20 cellular contexts compared by ENCODE assay signal in the genomic region with DNA sequence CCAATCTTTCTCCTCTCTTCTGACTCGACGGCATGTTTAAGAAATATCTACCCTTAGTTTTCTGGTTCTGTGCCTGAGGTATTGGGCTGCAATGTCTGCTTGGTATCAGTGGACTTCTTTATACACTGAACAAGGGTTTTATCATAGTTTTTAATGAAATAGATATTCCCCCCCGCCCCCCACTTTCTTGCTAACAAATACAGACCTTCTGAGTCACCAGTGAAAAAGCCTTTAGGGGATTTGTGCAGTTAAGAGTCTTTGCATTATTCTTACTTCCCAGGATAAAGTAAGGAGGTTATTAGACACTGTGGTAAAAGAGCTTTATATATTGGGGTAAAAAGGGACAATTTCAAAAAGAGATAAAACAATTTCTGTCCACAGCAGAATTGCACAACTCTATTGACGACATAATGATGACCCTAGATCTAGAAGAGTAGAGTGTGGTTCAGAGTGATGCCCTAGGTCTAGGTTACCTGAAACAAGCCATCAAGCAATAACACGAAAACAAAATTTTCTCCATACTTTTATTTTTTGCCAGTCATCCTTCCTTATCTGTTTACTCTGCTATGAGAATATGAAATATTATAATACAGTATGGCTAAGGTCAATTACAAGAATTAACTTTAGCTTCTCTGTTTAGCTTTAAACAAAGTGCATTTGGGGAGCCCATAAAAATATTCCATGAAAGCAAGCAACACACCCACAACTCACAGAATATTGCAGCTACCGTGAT.
DNase-seq lines count a peak whose midpoint lies in the region; ATAC-seq, FAIRE-seq and TF ChIP-seq lines count a peak whose summit lies in the region.
"Had no signal": no experiment of that assay in that cellular context is flagged by ENCODE, and none has a peak within 500 bp of the region (broad histone marks: within the 10 kb centered on the region; RNA-seq: fewer than 3 reads in every experiment).

No MANE protein-coding gene starts in this region.

- H3K36me3 Mint-ChIP-seq in HFFc6 (ENCODE audit: low read depth) (no peaks in the 10 kb centered on the region), mesothelial cell of epicardium (no peaks in the 10 kb centered on the region)
- no peaks in the 10 kb centered on the region for H3K36me3 Mint-ChIP-seq in natural killer cell treated with Interleukin-12 subunit alpha and Interleukin-12 subunit beta and Interleukin-15 and Interleukin-18, amount 100 ng/mL, for 72 hours
- H3K36me3 Mint-ChIP-seq: CD4-positive, alpha-beta memory T cell had no signal

- H3K9me3 Mint-ChIP-seq in HFFc6 (no peaks in the 10 kb centered on the region), mesothelial cell of epicardium (peaks cover 3% of the 10 kb centered on the region)
- H3K9me3 Mint-ChIP-seq in natural killer cell treated with Interleukin-12 subunit alpha and Interleukin-12 subunit beta and Interleukin-15 and Interleukin-18, amount 100 ng/mL, for 72 hours: no peaks in the 10 kb centered on the region
- H3K9me3 Mint-ChIP-seq: CD4-positive, alpha-beta memory T cell had no signal

- no peak for TF ChIP-seq EP300 in A549 (IDR thresholded peaks at IDR 0.05)

- TF ChIP-seq CTCF in A549 (IDR thresholded peaks at IDR 0.05) (no peak), HFFc6 (IDR thresholded peaks at IDR 0.05) (no peak), mesothelial cell of epicardium (IDR thresholded peaks at IDR 0.05; ENCODE audit: unreplicated experiment) (no peak)

- no peak for ATAC-seq in A549
- no peak for ATAC-seq in natural killer cell treated with Interleukin-12 subunit alpha and Interleukin-12 subunit beta and Interleukin-15 and Interleukin-18, amount 100 ng/mL, for 72 hours
- ATAC-seq: HCT116 had no signal

- no peak for TF ChIP-seq RAD21 in A549 (conservative IDR thresholded peaks at IDR 0.05 in 1 of 2, IDR thresholded peaks at IDR 0.05 in 1 of 2)

- H3K27ac Mint-ChIP-seq in HFFc6 (no peak overlapping the region), mesothelial cell of epicardium (peak overlapping the region; percentile 18)
- H3K27ac Mint-ChIP-seq in natural killer cell treated with Interleukin-12 subunit alpha and Interleukin-12 subunit beta and Interleukin-15 and Interleukin-18, amount 100 ng/mL, for 72 hours: no peak overlapping the region
- H3K27ac Mint-ChIP-seq: CD4-positive, alpha-beta memory T cell had no signal

- CTCF ChIA-PET in A549 (lab: Yijun Ruan, JAX): interaction anchor here (1.0 to 1.4 kb wide), 2 partner anchors 13 to 15 kb away, joined by 3 read pairs; no protein-coding TSS in a partner anchor

- TF ChIP-seq POLR2A in A549 (IDR thresholded peaks at IDR 0.05; ENCODE audit: low read length): no peak

- 82% methylated on average over 6 of the region's 6 CpGs for WGBS in A549 (ENCODE audit: missing lambda C conversion rate)

- no peak for DNase-seq in A549 (ENCODE audit: low read depth in 1 of 2, low spot score in 1 of 2)
- peak; percentile 6 for DNase-seq in HFFc6
- peak; percentile 43 for DNase-seq in RPMI7951 (ENCODE audit: low read depth)
- DNase-seq in mesothelial cell of epicardium (ENCODE audit: low spot score in 2 of 2, unreplicated experiment in 2 of 2): no peak
- no peak for DNase-seq in natural killer cell treated with Interleukin-12 subunit alpha and Interleukin-12 subunit beta and Interleukin-15 and Interleukin-18, amount 100 ng/mL, for 72 hours (ENCODE audit: low spot score)
- no peak for DNase-seq in hypothalamus (lab: John Stamatoyannopoulos, UW)
- DNase-seq in NCI-H1105 treated with DMSO at 0.1 percent for 48 hours (lab: John Stamatoyannopoulos, UW): no peak
- DNase-seq: Calu3; CD4-positive, alpha-beta memory T cell; GOT3; MG63; NCI-H1048; NCI-H1436 treated with DMSO at 0.1 percent for 48 hours; NCI-H2029; NCI-H526; PC-9 had no signal

- H3K4me3 Mint-ChIP-seq in HFFc6: no peak overlapping the region
- no peak overlapping the region for H3K4me3 Mint-ChIP-seq in mesothelial cell of epicardium
- no peak overlapping the region for H3K4me3 Mint-ChIP-seq in natural killer cell treated with Interleukin-12 subunit alpha and Interleukin-12 subunit beta and Interleukin-15 and Interleukin-18, amount 100 ng/mL, for 72 hours
- H3K4me3 Mint-ChIP-seq: CD4-positive, alpha-beta memory T cell had no signal

- H3K27ac ChIP-seq in A549: peak overlapping the region in 1 of 2 experiments; percentile 3; a peak in 1 of 6 replicates
- H3K27ac ChIP-seq: KMS-11, PC-9 had no signal

- H3K4me2 ChIP-seq in A549: no peak overlapping the region
- H3K4me2 ChIP-seq: KMS-11, PC-9 had no signal

- no peaks in the 10 kb centered on the region for H3K27me3 Mint-ChIP-seq in HFFc6 (ENCODE audit: insufficient read depth)
- H3K27me3 Mint-ChIP-seq in mesothelial cell of epicardium (ENCODE audit: low read depth): no peaks in the 10 kb centered on the region
- H3K27me3 Mint-ChIP-seq in natural killer cell treated with Interleukin-12 subunit alpha and Interleukin-12 subunit beta and Interleukin-15 and Interleukin-18, amount 100 ng/mL, for 72 hours: no peaks in the 10 kb centered on the region
- H3K27me3 Mint-ChIP-seq: CD4-positive, alpha-beta memory T cell had no signal

- no peak overlapping the region for H3K4me3 ChIP-seq in A549
- H3K4me3 ChIP-seq: MG63, PC-9 had no signal

- no peak for FAIRE-seq in A549 (lab: Jason Lieb, UNC)
- FAIRE-seq: GM12892, GM18507 had no signal

- POLR2A ChIA-PET in A549 (lab: Yijun Ruan, JAX): no interaction called here

- H3K9me3 ChIP-seq in A549: 0 out of 3 replicates have a peak, but pooled peaks cover 3% of the 10 kb centered on the region

- H3K4me1 ChIP-seq in A549: no peaks in the 10 kb centered on the region

- H3K4me1 Mint-ChIP-seq in HFFc6 (ENCODE audit: low read depth) (peaks cover 9% of the 10 kb centered on the region), mesothelial cell of epicardium (peaks cover 18% of the 10 kb centered on the region)
- no peaks in the 10 kb centered on the region for H3K4me1 Mint-ChIP-seq in natural killer cell treated with Interleukin-12 subunit alpha and Interleukin-12 subunit beta and Interleukin-15 and Interleukin-18, amount 100 ng/mL, for 72 hours (ENCODE audit: low read depth in 2 of 2)
- H3K4me1 Mint-ChIP-seq: CD4-positive, alpha-beta memory T cell had no signal

TF ChIP-seq in A549, 52 proteins besides CTCF, POLR2A, EP300 and RAD21:
- TF ChIP-seq NFE2L2 (conservative IDR thresholded peaks at IDR 0.05; ENCODE audit: low read length) (peak; percentile 82), SMC3 (IDR thresholded peaks at IDR 0.05) (no peak), MAFK (IDR thresholded peaks at IDR 0.05; ENCODE audit: partially characterized antibody) (peak; percentile 6), FOSB (CRISPR knock-in tag; IDR thresholded peaks at IDR 0.05) (no peak)

Comparison
In these comparisons a context has a peak if more than half of its experiments do, and no peak if none do; other contexts are left out.
1. DNase-seq: peak in HFFc6 (single experiment) and RPMI7951 (single experiment); none in A549 (0 of 2), mesothelial cell of epicardium (0 of 2), natural killer cell treated with Interleukin-12 subunit alpha and Interleukin-12 subunit beta and Interleukin-15 and Interleukin-18, amount 100 ng/mL, for 72 hours (single experiment), hypothalamus (0 of 51) and NCI-H1105 treated with DMSO at 0.1 percent for 48 hours (single experiment).